In the genomic region with DNA sequence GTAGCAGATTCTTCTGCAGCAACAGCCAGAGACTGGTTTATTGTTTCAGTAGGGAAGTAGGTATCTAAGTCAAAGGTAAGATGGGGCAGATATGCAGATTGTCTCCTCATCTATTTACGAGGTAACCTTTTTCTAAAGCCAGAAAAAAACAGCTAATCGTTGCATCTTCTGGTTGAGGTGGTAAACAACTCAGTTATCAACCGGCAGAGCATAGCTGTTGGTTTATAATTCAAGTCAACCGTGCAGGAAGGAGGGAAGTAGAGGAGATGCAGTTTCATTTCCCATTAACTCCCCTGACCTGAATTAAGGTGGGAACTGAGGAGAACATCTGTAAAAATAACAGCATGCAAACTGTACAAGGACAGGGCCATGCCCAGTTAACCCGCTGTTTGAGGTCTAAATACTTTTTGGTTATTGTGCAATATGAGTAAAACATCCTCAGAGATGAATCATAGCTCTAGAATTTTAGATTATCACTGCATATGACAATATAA, we compare ENCODE assay signal across 12 cellular contexts.
DNase-seq lines count a peak whose midpoint lies in the region; ATAC-seq and TF ChIP-seq lines count a peak whose summit lies in the region.
"Had no signal": no experiment of that assay in that cellular context is flagged by ENCODE, and none has a peak within 500 bp of the region (broad histone marks: within the 10 kb centered on the region; RNA-seq: fewer than 3 reads in every experiment).

No MANE protein-coding gene starts in this region.

- H3K4me1 Mint-ChIP-seq in activated CD4-positive, alpha-beta T cell treated with anti-CD3 and anti-CD28 coated beads, Interleukin-2, amount 10 ng/mL, durations not matched to agents 7 days and 5 days = peaks cover 77% of the 10 kb centered on the region
- peaks cover 83% of the 10 kb centered on the region for H3K4me1 Mint-ChIP-seq in central memory CD8-positive, alpha-beta T cell

- no peaks in the 10 kb centered on the region for H3K27me3 Mint-ChIP-seq in activated CD4-positive, alpha-beta T cell treated with anti-CD3 and anti-CD28 coated beads, Interleukin-2, amount 10 ng/mL, durations not matched to agents 7 days and 5 days
- no peaks in the 10 kb centered on the region for H3K27me3 Mint-ChIP-seq in central memory CD8-positive, alpha-beta T cell

- no peak for TF ChIP-seq CTCF in osteoblast (IDR thresholded peaks at IDR 0.05; ENCODE audit: extremely low read depth, low read depth, low read length)

- peak overlapping the region; percentile 85 for H3K27ac Mint-ChIP-seq in activated CD4-positive, alpha-beta T cell treated with anti-CD3 and anti-CD28 coated beads, Interleukin-2, amount 10 ng/mL, durations not matched to agents 7 days and 5 days
- peak overlapping the region; percentile 84 for H3K27ac Mint-ChIP-seq in central memory CD8-positive, alpha-beta T cell (ENCODE audit: low read depth)

- POLR2A ChIA-PET in activated CD4-positive, alpha-beta T cell treated with anti-CD3 and anti-CD28 coated beads, Interleukin-2, amount 10 ng/mL, durations not matched to agents 7 days and 5 days (lab: Charles Lee) = interaction anchor here (0.8 kb wide), 1 partner anchor 19 kb away, joined by 3 read pairs; no protein-coding TSS in a partner anchor

- no peaks in the 10 kb centered on the region for H3K79me2 ChIP-seq in osteoblast (ENCODE audit: insufficient read depth, low read length)

- H3K36me3 Mint-ChIP-seq in activated CD4-positive, alpha-beta T cell treated with anti-CD3 and anti-CD28 coated beads, Interleukin-2, amount 10 ng/mL, durations not matched to agents 7 days and 5 days (ENCODE audit: low read depth) = peaks cover 11% of the 10 kb centered on the region
- H3K36me3 Mint-ChIP-seq in central memory CD8-positive, alpha-beta T cell (ENCODE audit: insufficient read depth) = peaks cover 10% of the 10 kb centered on the region

- no peaks in the 10 kb centered on the region for H3K9me3 ChIP-seq in osteoblast (ENCODE audit: low read depth, low read length)
- H3K9me3 ChIP-seq: tibial nerve had no signal

- H3K27me3 ChIP-seq in osteoblast (ENCODE audit: insufficient read depth, low read length) = no peaks in the 10 kb centered on the region
- H3K27me3 ChIP-seq: tibial nerve had no signal

- no peaks in the 10 kb centered on the region for H3K36me3 ChIP-seq in osteoblast (ENCODE audit: insufficient read depth, low read length)
- H3K36me3 ChIP-seq: tibial nerve had no signal

- H3K4me3 Mint-ChIP-seq in activated CD4-positive, alpha-beta T cell treated with anti-CD3 and anti-CD28 coated beads, Interleukin-2, amount 10 ng/mL, durations not matched to agents 7 days and 5 days = peak overlapping the region; percentile 20
- H3K4me3 Mint-ChIP-seq in central memory CD8-positive, alpha-beta T cell = peak overlapping the region; percentile 23
- H3K4me3 Mint-ChIP-seq: neural crest cell had no signal

- H2AFZ ChIP-seq in osteoblast (ENCODE audit: low read length) = no peak overlapping the region

- no peak for ATAC-seq in central memory CD8-positive, alpha-beta T cell (replicated peaks; ENCODE audit: extremely low read depth, poor library complexity, severe bottlenecking)
- ATAC-seq in HG02571 (IDR thresholded peaks at IDR 0.05; ENCODE audit: unreplicated experiment) = no peak

- H3K4me1 ChIP-seq in osteoblast (ENCODE audit: insufficient read depth, low read length) = peaks cover 69% of the 10 kb centered on the region

- H4K20me1 ChIP-seq in osteoblast (ENCODE audit: insufficient read depth, low read length) = no peaks in the 10 kb centered on the region

- H3K9me3 Mint-ChIP-seq in activated CD4-positive, alpha-beta T cell treated with anti-CD3 and anti-CD28 coated beads, Interleukin-2, amount 10 ng/mL, durations not matched to agents 7 days and 5 days = peaks cover 15% of the 10 kb centered on the region
- no peaks in the 10 kb centered on the region for H3K9me3 Mint-ChIP-seq in central memory CD8-positive, alpha-beta T cell

- CTCF ChIA-PET in activated CD4-positive, alpha-beta T cell treated with anti-CD3 and anti-CD28 coated beads, Interleukin-2, amount 10 ng/mL, durations not matched to agents 7 days and 5 days (lab: Charles Lee) = interaction anchor here (1.5 to 5.0 kb wide), 4 partner anchors 9 to 20 kb away, joined by 4 to 55 read pairs (median 9); no protein-coding TSS in a partner anchor

- no peak for DNase-seq in activated CD4-positive, alpha-beta T cell treated with anti-CD3 and anti-CD28 coated beads, Interleukin-2, amount 10 ng/mL, durations not matched to agents 7 days and 5 days
- no peak for DNase-seq in activated CD4-positive, alpha-beta T cell treated with anti-CD3 and anti-CD28 coated beads, Interleukin-2, amount 50 U/mL, for 4 hours
- DNase-seq in NCI-H226 (peak; percentile 22), osteoblast (ENCODE audit: insufficient read length, low spot score, missing footprints) (no peak), anterior cingulate cortex (lab: John Stamatoyannopoulos, UW) (no peak)
- no peak for DNase-seq in central memory CD8-positive, alpha-beta T cell (ENCODE audit: low spot score in 2 of 2)
- no peak for DNase-seq in effector CD4-positive, alpha-beta T cell
- DNase-seq: ACHN; stimulated activated CD4-positive, alpha-beta T cell treated with anti-CD3 and anti-CD28 coated beads, Interleukin-2, amount 100 ng/mL, for 48 hours had no signal

- H3K4me2 ChIP-seq in osteoblast (ENCODE audit: insufficient read depth, low read length) = peak overlapping the region; percentile 50

- H3K27ac ChIP-seq in osteoblast (ENCODE audit: low read depth, low read length) = peak overlapping the region; percentile 70
- H3K27ac ChIP-seq: tibial nerve had no signal

- H3K4me3 ChIP-seq in osteoblast (ENCODE audit: insufficient read depth, low read length) = peak overlapping the region; percentile 21
- H3K4me3 ChIP-seq: tibial nerve had no signal
